1 cellular context compared by ENCODE assay signal in genomic region chr9:91038483-91039124, GRCh38.
TF ChIP-seq lines count a peak whose summit lies in the region.

No MANE protein-coding gene starts in this region.

TF ChIP-seq in SK-N-SH, 30 proteins besides CTCF, POLR2A, EP300 and RAD21 (continued from another document):
- no peak for TF ChIP-seq REST (IDR thresholded peaks at IDR 0.05; ENCODE audit: low read depth, low read length)
- TF ChIP-seq JUND (IDR thresholded peaks at IDR 0.05): no peak
- TF ChIP-seq EZH2phosphoT487 (IDR thresholded peaks at IDR 0.05; ENCODE audit: borderline replicate concordance, low read depth): no peak
- no peak for TF ChIP-seq IRF3 (IDR thresholded peaks at IDR 0.05; ENCODE audit: low read depth, low read length)
- TF ChIP-seq YY1 (IDR thresholded peaks at IDR 0.05; ENCODE audit: low read depth): no peak
- TF ChIP-seq PBX3 (IDR thresholded peaks at IDR 0.05): no peak
- TF ChIP-seq RCOR1 (IDR thresholded peaks at IDR 0.05; ENCODE audit: low read length): no peak
- TF ChIP-seq TCF12 (IDR thresholded peaks at IDR 0.05): no peak
- TF ChIP-seq NRF1 (IDR thresholded peaks at IDR 0.05; ENCODE audit: low read depth, low read length): no peak
- no peak for TF ChIP-seq SMC3 (IDR thresholded peaks at IDR 0.05; ENCODE audit: low read depth, low read length)
- TF ChIP-seq NFIC (IDR thresholded peaks at IDR 0.05; ENCODE audit: borderline replicate concordance): no peak
- no peak for TF ChIP-seq FOXM1 (IDR thresholded peaks at IDR 0.05; ENCODE audit: low read depth)
- no peak for TF ChIP-seq MAX (IDR thresholded peaks at IDR 0.05; ENCODE audit: low read depth)
